ENCODE assay signal across 8 cellular contexts in the genomic region with DNA sequence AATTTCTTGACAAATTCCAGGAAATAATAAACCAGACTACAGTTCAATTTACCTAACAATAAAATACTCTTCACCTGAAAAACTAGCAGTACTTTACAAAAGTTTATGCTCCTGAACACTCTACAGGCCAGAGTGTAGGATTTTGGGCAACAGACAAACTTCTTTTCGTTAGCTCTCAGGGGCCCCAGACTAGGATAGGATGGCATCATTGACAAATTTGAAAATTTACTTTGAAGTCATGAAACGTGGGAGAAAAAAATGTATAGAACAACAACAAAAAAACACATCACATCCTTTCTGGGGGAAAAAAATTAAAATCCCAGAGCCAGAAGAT. TPM values are rescaled to one million over a fixed set of nuclear protein-coding genes. Genes with fewer than 3 reads are reported as not detected.
DNase-seq lines count a peak whose midpoint lies in the region; TF ChIP-seq lines count a peak whose summit lies in the region.

No MANE protein-coding gene starts in this region.

- DNase-seq in HFF-Myc (ENCODE audit: extremely low read depth, low read depth) (no peak), iPS DF 6.9 (ENCODE audit: low read depth, low spot score) (no peak), spleen (no peak), G401 (ENCODE audit: low spot score) (no peak), T-helper 9 cell (no peak), NCI-H524 (lab: John Stamatoyannopoulos, UW) (no peak), AG20443 (ENCODE audit: low spot score) (no peak)
- no peak for DNase-seq in activated T-helper 1 cell treated with anti-CD3 and anti-CD28 coated beads, Interleukin-12 subunit alpha, Interleukin-12 subunit beta, Interleukin-2, Interleukin-4 antibody, amounts not matched to agents 30 ng/mL and 10 ng/mL and 1 ng/mL, durations not matched to agents 14 hours and 24 hours and 36 hours (ENCODE audit: low spot score)

- peak overlapping the region; percentile 99 for H3K27ac Mint-ChIP-seq in activated T-helper 1 cell treated with anti-CD3 and anti-CD28 coated beads, Interleukin-12 subunit alpha, Interleukin-12 subunit beta, Interleukin-2, Interleukin-4 antibody, amounts not matched to agents 30 ng/mL and 10 ng/mL and 1 ng/mL, durations not matched to agents 14 hours and 24 hours and 36 hours

- H3K9me3 Mint-ChIP-seq in activated T-helper 1 cell treated with anti-CD3 and anti-CD28 coated beads, Interleukin-12 subunit alpha, Interleukin-12 subunit beta, Interleukin-2, Interleukin-4 antibody, amounts not matched to agents 30 ng/mL and 10 ng/mL and 1 ng/mL, durations not matched to agents 14 hours and 24 hours and 36 hours, result no peaks in the 10 kb centered on the region

- H3K36me3 ChIP-seq in iPS DF 6.9 (ENCODE audit: control insufficient read depth, insufficient read depth, low read length) (no peaks in the 10 kb centered on the region), spleen (no peaks in the 10 kb centered on the region)

- H3K4me3 ChIP-seq in HFF-Myc (replicated peaks; ENCODE audit: low read depth, low read length) (peak overlapping the region; percentile 85), iPS DF 6.9 (ENCODE audit: low read length) (peak overlapping the region; percentile 96; the same call in 1 of the 2 replicates), spleen (peak overlapping the region; percentile 43 to 89 (median 63))

- intact Hi-C loops in activated T-helper 1 cell treated with anti-CD3 and anti-CD28 coated beads, Interleukin-12 subunit alpha, Interleukin-12 subunit beta, Interleukin-2, Interleukin-4 antibody, amounts not matched to agents 30 ng/mL and 10 ng/mL and 1 ng/mL, durations not matched to agents 14 hours and 24 hours and 36 hours (cut with micrococcal nuclease), result loop anchor here (1.0 to 10.0 kb wide), 5 partner anchors 9 to 398 kb away; a partner anchor contains a TSS
- intact Hi-C loops in spleen (cut with DNase I; ENCODE audit: low total_unique reads), result no loop called here

- in situ Hi-C loops in G401 (cut with HindIII; ENCODE audit: low sequenced_read_pairs), result no loop called here

- peaks cover 20% of the 10 kb centered on the region for H3K36me3 Mint-ChIP-seq in activated T-helper 1 cell treated with anti-CD3 and anti-CD28 coated beads, Interleukin-12 subunit alpha, Interleukin-12 subunit beta, Interleukin-2, Interleukin-4 antibody, amounts not matched to agents 30 ng/mL and 10 ng/mL and 1 ng/mL, durations not matched to agents 14 hours and 24 hours and 36 hours (ENCODE audit: low read depth)

- WGBS in iPS DF 6.9 (ENCODE audit: insufficient coverage, insufficient read length), result no CpG with 5 or more reads among the region's 2 CpGs
- 0 to 1% (median 0%) methylated on average over 2 of the region's 2 CpGs for WGBS in spleen, 5 donors

- H3K9me3 ChIP-seq in iPS DF 6.9 (ENCODE audit: control insufficient read depth, insufficient read depth, low read length), result no peaks in the 10 kb centered on the region
- H3K9me3 ChIP-seq in spleen, result no peaks in the 10 kb centered on the region

- H3K4me3 Mint-ChIP-seq in activated T-helper 1 cell treated with anti-CD3 and anti-CD28 coated beads, Interleukin-12 subunit alpha, Interleukin-12 subunit beta, Interleukin-2, Interleukin-4 antibody, amounts not matched to agents 30 ng/mL and 10 ng/mL and 1 ng/mL, durations not matched to agents 14 hours and 24 hours and 36 hours, result peak overlapping the region; percentile 100

- TF ChIP-seq CTCF in HFF-Myc (IDR thresholded peaks at IDR 0.05; ENCODE audit: low read depth, low read length, missing control alignments) (no peak), spleen (IDR thresholded peaks at IDR 0.05 in 8 of 11, conservative IDR thresholded peaks at IDR 0.05 in 3 of 11) (no peak)

- H3K4me1 Mint-ChIP-seq in activated T-helper 1 cell treated with anti-CD3 and anti-CD28 coated beads, Interleukin-12 subunit alpha, Interleukin-12 subunit beta, Interleukin-2, Interleukin-4 antibody, amounts not matched to agents 30 ng/mL and 10 ng/mL and 1 ng/mL, durations not matched to agents 14 hours and 24 hours and 36 hours (ENCODE audit: low read depth), result peaks cover 67% of the 10 kb centered on the region

- peaks cover 2% of the 10 kb centered on the region; the same call in 1 of the 2 replicates for H3K4me1 ChIP-seq in iPS DF 6.9 (ENCODE audit: control insufficient read depth, insufficient read depth, low read length)
- H3K4me1 ChIP-seq in spleen, result peaks cover 64 to 90% (median 84%) of the 10 kb centered on the region in 6 donors

- H3K27me3 ChIP-seq in iPS DF 6.9 (ENCODE audit: control insufficient read depth, insufficient read depth, low read length) (no peaks in the 10 kb centered on the region), spleen (replicated peaks in 1 of 7) (no peaks in the 10 kb centered on the region)

- H3K27ac ChIP-seq in iPS DF 6.9 (ENCODE audit: low read length) (no peak overlapping the region), spleen (peak overlapping the region; percentile 81 to 99 (median 95))

- no peak for TF ChIP-seq POLR2A in spleen (IDR thresholded peaks at IDR 0.05)

- H3K27me3 Mint-ChIP-seq in activated T-helper 1 cell treated with anti-CD3 and anti-CD28 coated beads, Interleukin-12 subunit alpha, Interleukin-12 subunit beta, Interleukin-2, Interleukin-4 antibody, amounts not matched to agents 30 ng/mL and 10 ng/mL and 1 ng/mL, durations not matched to agents 14 hours and 24 hours and 36 hours (ENCODE audit: insufficient read depth), result no peaks in the 10 kb centered on the region

RNA-seq across cellular contexts. Expression of a gene that starts 1.2 kb away (rescaled TPM):
- total RNA-seq in activated T-helper 1 cell treated with anti-CD3 and anti-CD28 coated beads, Interleukin-12 subunit alpha, Interleukin-12 subunit beta, Interleukin-2, Interleukin-4 antibody, amounts not matched to agents 30 ng/mL and 10 ng/mL and 1 ng/mL, durations not matched to agents 14 hours and 24 hours and 36 hours, result 390 and 421 TPM in 2 replicates
- total RNA-seq in spleen, result 100 to 1,000 TPM; 201 to 300 (median 254) TPM
- polyA plus RNA-seq in spleen, result 100 to 1,000 TPM in 1 of 3 donors, 10 to 100 TPM in 2; 72.9 to 111 (median 94.2) TPM
- 280 and 436 TPM in 2 replicates for total RNA-seq in G401 (2014; rRNA removed; shearing (Covaris generic))
